9 cellular contexts compared by ENCODE assay signal in genomic region chr14:91230363-91231035, GRCh38. TPM values are rescaled to one million over a fixed set of nuclear protein-coding genes. Genes with fewer than 3 reads are reported as not detected.
DNase-seq lines count a peak whose midpoint lies in the region; ATAC-seq and TF ChIP-seq lines count a peak whose summit lies in the region.
"Had no signal": no experiment of that assay in that cellular context is flagged by ENCODE, and none has a peak within 500 bp of the region (broad histone marks: within the 10 kb centered on the region; RNA-seq: fewer than 3 reads in every experiment).

No MANE protein-coding gene starts in this region.

- peaks cover 2% of the 10 kb centered on the region; the same call in 1 of the 2 replicates for H3K27me3 Mint-ChIP-seq in WTC11 (ENCODE audit: low read depth)

- H3K27ac Mint-ChIP-seq in WTC11: no peak overlapping the region

- no peaks in the 10 kb centered on the region for H3K79me2 ChIP-seq in GM23248 (ENCODE audit: insufficient read depth)

- DNase-seq in AG08395 (ENCODE audit: low spot score): peak; percentile 57
- peak; percentile 72 for DNase-seq in GM23248
- DNase-seq in WTC11 (ENCODE audit: low spot score): no peak
- DNase-seq in fibroblast of the aortic adventitia (ENCODE audit: low read depth): peak; percentile 13
- no peak for DNase-seq in amniotic stem cell (lab: John Stamatoyannopoulos, UW)
- no peak for DNase-seq in lower leg skin (ENCODE audit: low spot score in 2 of 2)
- no peak for DNase-seq in NCI-H2227 treated with DMSO at 0.1 percent for 48 hours (lab: John Stamatoyannopoulos, UW)
- DNase-seq: DMS79 had no signal

- peak overlapping the region; percentile 52 for H3K4me3 ChIP-seq in GM23248
- H3K4me3 ChIP-seq in fibroblast of the aortic adventitia (ENCODE audit: low read depth, low read length): no peak overlapping the region
- no peak overlapping the region for H3K4me3 ChIP-seq in lower leg skin (ENCODE audit: low read depth, poor library complexity, severe bottlenecking)

- peaks cover 16% of the 10 kb centered on the region for H3K9me3 Mint-ChIP-seq in WTC11

- 0 out of 2 replicates have a peak overlapping the region, but pooled peaks have one; percentile 26 for H3K9ac ChIP-seq in GM23248

- peak overlapping the region; percentile 69 for H2AFZ ChIP-seq in GM23248

- peaks cover 22% of the 10 kb centered on the region for H3K4me1 Mint-ChIP-seq in WTC11

- WGBS in GM23248 (ENCODE audit: low coverage in 1 of 2, low lambda C conversion rate in 2 of 2, missing lambda C conversion rate in 2 of 2), 2 experiments: 13% methylated on average over 4 of the region's 4 CpGs
- WGBS in lower leg skin, 2 donors: 72 to 84% methylated on average over 4 of the region's 4 CpGs

- H3K4me3 Mint-ChIP-seq in WTC11: no peak overlapping the region

- H3K9me2 ChIP-seq in GM23248 (ENCODE audit: insufficient read depth): no peaks in the 10 kb centered on the region

- peaks cover 45% of the 10 kb centered on the region for H3K4me1 ChIP-seq in GM23248 (ENCODE audit: insufficient read depth)

- H3K4me2 ChIP-seq in GM23248 (ENCODE audit: unreplicated experiment): peak overlapping the region; percentile 20

- intact Hi-C loops in lower leg skin (cut with DNase I; ENCODE audit: low total_unique reads): no loop called here

- TF ChIP-seq CTCF in WTC11 (IDR thresholded peaks at IDR 0.05): no peak
- no peak for TF ChIP-seq CTCF in fibroblast of the aortic adventitia (IDR thresholded peaks at IDR 0.05; ENCODE audit: insufficient read depth, low read length)
- TF ChIP-seq CTCF in lower leg skin (IDR thresholded peaks at IDR 0.05): no peak

- CTCF ChIA-PET in WTC11 (lab: Charles Lee): no interaction called here

- H4K20me1 ChIP-seq in GM23248 (ENCODE audit: insufficient read depth): no peaks in the 10 kb centered on the region

- H3F3A ChIP-seq in GM23248 (ENCODE audit: insufficient read depth): peaks cover 49% of the 10 kb centered on the region

- no peaks in the 10 kb centered on the region for H3K36me3 ChIP-seq in GM23248 (ENCODE audit: low read depth)

- no peak for TF ChIP-seq POLR2A in lower leg skin (IDR thresholded peaks at IDR 0.05)

- peaks cover 20% of the 10 kb centered on the region for H3K36me3 Mint-ChIP-seq in WTC11

- POLR2A ChIA-PET in WTC11 (lab: Charles Lee): no interaction called here

- peak overlapping the region; percentile 70 for H3K27ac ChIP-seq in GM23248

- no peaks in the 10 kb centered on the region for H3K27me3 ChIP-seq in GM23248 (replicated peaks; ENCODE audit: insufficient read depth)

- in situ Hi-C loops in GM23248 (cut with MboI): no loop called here

- no peaks in the 10 kb centered on the region for H3K9me3 ChIP-seq in GM23248 (ENCODE audit: low read depth)

- peak; percentile 15; the same call in 1 of the 2 replicates for ATAC-seq in WTC11
- ATAC-seq in GM18873 (IDR thresholded peaks at IDR 0.05; ENCODE audit: low FRiP score, unreplicated experiment): no peak

TF ChIP-seq in WTC11, 78 proteins besides CTCF, POLR2A, EP300 and RAD21:
- TF ChIP-seq, protein P1, sequence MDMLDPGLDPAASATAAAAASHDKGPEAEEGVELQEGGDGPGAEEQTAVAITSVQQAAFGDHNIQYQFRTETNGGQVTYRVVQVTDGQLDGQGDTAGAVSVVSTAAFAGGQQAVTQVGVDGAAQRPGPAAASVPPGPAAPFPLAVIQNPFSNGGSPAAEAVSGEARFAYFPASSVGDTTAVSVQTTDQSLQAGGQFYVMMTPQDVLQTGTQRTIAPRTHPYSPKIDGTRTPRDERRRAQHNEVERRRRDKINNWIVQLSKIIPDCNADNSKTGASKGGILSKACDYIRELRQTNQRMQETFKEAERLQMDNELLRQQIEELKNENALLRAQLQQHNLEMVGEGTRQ (CRISPR knock-in tag; IDR thresholded peaks at IDR 0.05): peak; percentile 89
- TF ChIP-seq, protein P2, sequence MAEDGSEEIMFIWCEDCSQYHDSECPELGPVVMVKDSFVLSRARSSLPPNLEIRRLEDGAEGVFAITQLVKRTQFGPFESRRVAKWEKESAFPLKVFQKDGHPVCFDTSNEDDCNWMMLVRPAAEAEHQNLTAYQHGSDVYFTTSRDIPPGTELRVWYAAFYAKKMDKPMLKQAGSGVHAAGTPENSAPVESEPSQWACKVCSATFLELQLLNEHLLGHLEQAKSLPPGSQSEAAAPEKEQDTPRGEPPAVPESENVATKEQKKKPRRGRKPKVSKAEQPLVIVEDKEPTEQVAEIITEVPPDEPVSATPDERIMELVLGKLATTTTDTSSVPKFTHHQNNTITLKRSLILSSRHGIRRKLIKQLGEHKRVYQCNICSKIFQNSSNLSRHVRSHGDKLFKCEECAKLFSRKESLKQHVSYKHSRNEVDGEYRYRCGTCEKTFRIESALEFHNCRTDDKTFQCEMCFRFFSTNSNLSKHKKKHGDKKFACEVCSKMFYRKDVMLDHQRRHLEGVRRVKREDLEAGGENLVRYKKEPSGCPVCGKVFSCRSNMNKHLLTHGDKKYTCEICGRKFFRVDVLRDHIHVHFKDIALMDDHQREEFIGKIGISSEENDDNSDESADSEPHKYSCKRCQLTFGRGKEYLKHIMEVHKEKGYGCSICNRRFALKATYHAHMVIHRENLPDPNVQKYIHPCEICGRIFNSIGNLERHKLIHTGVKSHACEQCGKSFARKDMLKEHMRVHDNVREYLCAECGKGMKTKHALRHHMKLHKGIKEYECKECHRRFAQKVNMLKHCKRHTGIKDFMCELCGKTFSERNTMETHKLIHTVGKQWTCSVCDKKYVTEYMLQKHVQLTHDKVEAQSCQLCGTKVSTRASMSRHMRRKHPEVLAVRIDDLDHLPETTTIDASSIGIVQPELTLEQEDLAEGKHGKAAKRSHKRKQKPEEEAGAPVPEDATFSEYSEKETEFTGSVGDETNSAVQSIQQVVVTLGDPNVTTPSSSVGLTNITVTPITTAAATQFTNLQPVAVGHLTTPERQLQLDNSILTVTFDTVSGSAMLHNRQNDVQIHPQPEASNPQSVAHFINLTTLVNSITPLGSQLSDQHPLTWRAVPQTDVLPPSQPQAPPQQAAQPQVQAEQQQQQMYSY (CRISPR knock-in tag; IDR thresholded peaks at IDR 0.05): no peak
- no peak for TF ChIP-seq NFE2L1 (CRISPR knock-in tag; IDR thresholded peaks at IDR 0.05)
- no peak for TF ChIP-seq E2F5 (CRISPR knock-in tag; IDR thresholded peaks at IDR 0.05)
- TF ChIP-seq MYBL2 (CRISPR knock-in tag; IDR thresholded peaks at IDR 0.05): no peak
- TF ChIP-seq SP1 (CRISPR knock-in tag; conservative IDR thresholded peaks at IDR 0.05): no peak
- TF ChIP-seq ZNF512 (CRISPR knock-in tag; IDR thresholded peaks at IDR 0.05; ENCODE audit: borderline replicate concordance): no peak
- TF ChIP-seq CREB1 (CRISPR knock-in tag; IDR thresholded peaks at IDR 0.05): no peak
- peak; percentile 52 for TF ChIP-seq NFYB (CRISPR knock-in tag; conservative IDR thresholded peaks at IDR 0.05; ENCODE audit: low read depth)
- TF ChIP-seq E2F4 (CRISPR knock-in tag; IDR thresholded peaks at IDR 0.05; ENCODE audit: borderline replicate concordance, low read depth): no peak
- TF ChIP-seq, protein P3, sequence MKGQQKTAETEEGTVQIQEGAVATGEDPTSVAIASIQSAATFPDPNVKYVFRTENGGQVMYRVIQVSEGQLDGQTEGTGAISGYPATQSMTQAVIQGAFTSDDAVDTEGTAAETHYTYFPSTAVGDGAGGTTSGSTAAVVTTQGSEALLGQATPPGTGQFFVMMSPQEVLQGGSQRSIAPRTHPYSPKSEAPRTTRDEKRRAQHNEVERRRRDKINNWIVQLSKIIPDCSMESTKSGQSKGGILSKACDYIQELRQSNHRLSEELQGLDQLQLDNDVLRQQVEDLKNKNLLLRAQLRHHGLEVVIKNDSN (CRISPR knock-in tag; IDR thresholded peaks at IDR 0.05): peak; percentile 90
- TF ChIP-seq ATF1 (CRISPR knock-in tag; IDR thresholded peaks at IDR 0.05): no peak

RNA-seq across cellular contexts. Expression of gene GPR68, which starts 14.0 kb away (rescaled TPM):
- total RNA-seq in GM23248 (2014; rRNA removed; shearing (Covaris generic)): 8.6 and 10.6 TPM in 2 replicates
- 5.1 and 5.7 TPM in 2 replicates for polyA plus RNA-seq in GM23248 (2016; fragmentation: Nextera tagmentation; extraction: Ambion mirVana)
- total RNA-seq in WTC11 (2021) (0.21 to 0.28 TPM (median 0.27 TPM) in 3 replicates), fibroblast of the aortic adventitia (ENCODE audit: low replicate concordance) (1.3 and 17.1 TPM in 2 replicates), lower leg skin (1 to 10 TPM; 1.3 to 4.1 (median 3.2) TPM)

Comparison
In these comparisons a context has a peak if more than half of its experiments do, and no peak if none do; other contexts are left out.
1. DNase-seq: peak in AG08395 (single experiment), GM23248 (single experiment) and fibroblast of the aortic adventitia (single experiment); none in WTC11 (single experiment), amniotic stem cell (single experiment), lower leg skin (0 of 2) and NCI-H2227 treated with DMSO at 0.1 percent for 48 hours (single experiment).